9 cellular contexts compared by ENCODE assay signal in the genomic region with DNA sequence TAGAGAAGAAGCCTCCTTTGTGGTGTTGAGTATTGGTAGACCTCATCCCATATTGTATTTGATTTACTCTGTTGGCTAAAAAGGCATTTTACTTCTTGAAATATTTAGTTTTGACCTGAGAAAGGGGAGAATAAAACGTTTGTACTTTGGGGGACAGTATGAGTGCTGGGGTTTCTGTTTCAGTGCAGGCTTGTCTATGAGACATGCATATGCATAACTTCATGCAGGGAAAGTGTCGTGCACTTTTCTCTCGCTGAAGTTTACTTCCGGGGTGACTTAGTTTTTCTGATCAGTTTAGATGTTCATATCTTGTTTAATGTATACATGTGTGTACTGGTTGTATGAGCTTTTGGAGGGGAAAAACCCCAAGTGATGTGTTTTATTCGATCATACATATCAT. TPM values are rescaled to one million over a fixed set of nuclear protein-coding genes. Genes with fewer than 3 reads are reported as not detected.
DNase-seq lines count a peak whose midpoint lies in the region; ATAC-seq, FAIRE-seq and TF ChIP-seq lines count a peak whose summit lies in the region.
"Had no signal": no experiment of that assay in that cellular context is flagged by ENCODE, and none has a peak within 500 bp of the region (broad histone marks: within the 10 kb centered on the region; RNA-seq: fewer than 3 reads in every experiment).

No MANE protein-coding gene starts in this region.

- TF ChIP-seq CTCF in A549 (IDR thresholded peaks at IDR 0.05) = no peak
- TF ChIP-seq CTCF in colonic mucosa (IDR thresholded peaks at IDR 0.05) = no peak
- TF ChIP-seq CTCF in upper lobe of right lung (IDR thresholded peaks at IDR 0.05) = no peak

- no peak overlapping the region for H3K9ac ChIP-seq in colonic mucosa (ENCODE audit: low read depth in 2 of 2, low read length in 2 of 2)
- H3K9ac ChIP-seq: parathyroid adenoma had no signal

- H3K27me3 ChIP-seq in colonic mucosa (no peaks in the 10 kb centered on the region), upper lobe of right lung (no peaks in the 10 kb centered on the region)

- no peak for TF ChIP-seq RAD21 in A549 (conservative IDR thresholded peaks at IDR 0.05 in 1 of 2, IDR thresholded peaks at IDR 0.05 in 1 of 2)

- H3K9me3 ChIP-seq in A549 = no peaks in the 10 kb centered on the region
- no peaks in the 10 kb centered on the region for H3K9me3 ChIP-seq in colonic mucosa
- H3K9me3 ChIP-seq in upper lobe of right lung = no peaks in the 10 kb centered on the region

- peak overlapping the region; percentile 75 to 89; a peak in 4 of 6 replicates for H3K27ac ChIP-seq in A549
- H3K27ac ChIP-seq in colonic mucosa = peak overlapping the region; percentile 66
- H3K27ac ChIP-seq in upper lobe of right lung = peak overlapping the region; percentile 63
- H3K27ac ChIP-seq: parathyroid adenoma had no signal

- H3K4me2 ChIP-seq in A549 = peak overlapping the region; percentile 71; the same call in 2 of the 3 replicates

- POLR2A ChIA-PET in A549 (lab: Yijun Ruan, JAX) = no interaction called here

- H3K4me1 ChIP-seq in A549 = peaks cover 75% of the 10 kb centered on the region
- no peaks in the 10 kb centered on the region for H3K4me1 ChIP-seq in colonic mucosa
- peaks cover 74% of the 10 kb centered on the region for H3K4me1 ChIP-seq in upper lobe of right lung

- TF ChIP-seq POLR2A in A549 (IDR thresholded peaks at IDR 0.05; ENCODE audit: low read length) = no peak

- no peak for ATAC-seq in A549
- ATAC-seq in GM19351 (IDR thresholded peaks at IDR 0.05; ENCODE audit: unreplicated experiment) = peak; percentile 52
- ATAC-seq in HG03378 (IDR thresholded peaks at IDR 0.05; ENCODE audit: unreplicated experiment) = peak; percentile 33
- no peak for ATAC-seq in upper lobe of right lung
- ATAC-seq in HG03469 (IDR thresholded peaks at IDR 0.05; ENCODE audit: unreplicated experiment) = no peak

- CTCF ChIA-PET in A549 (lab: Yijun Ruan, JAX) = no interaction called here

- DNase-seq in A549 (ENCODE audit: low read depth in 1 of 2, low spot score in 1 of 2) (no peak), colonic mucosa (no peak), upper lobe of right lung (no peak), NCI-H526 (lab: John Stamatoyannopoulos, UW) (no peak), kidney tubule cell (ENCODE audit: low spot score) (no peak)

- intact Hi-C loops in colonic mucosa (cut with DNase I) (loop anchor here (10.0 kb wide), 1 partner anchor 70 kb away; no protein-coding TSS in a partner anchor), upper lobe of right lung (cut with DNase I) (no loop called here)

- no peak for TF ChIP-seq EP300 in A549 (IDR thresholded peaks at IDR 0.05)

- WGBS in A549 (ENCODE audit: missing lambda C conversion rate) = 76% methylated on average over 5 of the region's 5 CpGs

- no peaks in the 10 kb centered on the region for H3K36me3 ChIP-seq in colonic mucosa
- no peaks in the 10 kb centered on the region for H3K36me3 ChIP-seq in upper lobe of right lung

- H3K4me3 ChIP-seq in A549 (no peak overlapping the region), colonic mucosa (peak overlapping the region; percentile 7), upper lobe of right lung (peak overlapping the region; percentile 25)

- no peak for FAIRE-seq in A549 (lab: Jason Lieb, UNC)

TF ChIP-seq in A549, 52 proteins besides CTCF, POLR2A, EP300 and RAD21:
- no peak for TF ChIP-seq RARB (CRISPR knock-in tag; IDR thresholded peaks at IDR 0.05)
- no peak for TF ChIP-seq MYC (IDR thresholded peaks at IDR 0.05; ENCODE audit: borderline replicate concordance, low read length)

RNA-seq across cellular contexts. Expression of a gene that starts 59.5 kb away (rescaled TPM):
- polyA plus RNA-seq in A549 (2011; rRNA removed) (20.8 and 30.6 TPM in 2 replicates), A549 (2017; fragmentation: RNase III; extraction: RNeasy Plus Mini Kit Qiagen cat#74134 plus additional on column Dnase treatment) (10.6 to 11.3 TPM (median 11.2 TPM) in 3 replicates)
- 3.5 TPM in 2 replicates for polyA plus RNA-seq in A549 (2012; cell fraction: cytosol; rRNA removed)
- polyA plus RNA-seq in A549 (2012; cell fraction: nucleus; rRNA removed) = 5.8 and 9.8 TPM in 2 replicates
- polyA minus RNA-seq in A549 (2011; rRNA and poly(A)+ RNA removed) = 34.9 and 37.7 TPM in 2 replicates
- total RNA-seq in colonic mucosa (10 to 100 TPM; 72.7 to 80.1 TPM), upper lobe of right lung (316 TPM)

Comparison
In these comparisons a context has a peak if more than half of its experiments do, and no peak if none do; other contexts are left out.
1. ATAC-seq: peak in GM19351 (single experiment) and HG03378 (single experiment); none in A549 (0 of 2), upper lobe of right lung (single experiment) and HG03469 (single experiment).
2. Peak in every context shown above with its lines, with median percentiles within 50 percentile points of each other: H3K27ac ChIP-seq.